ENCODE assay signal across 1 cellular context in the genomic region with DNA sequence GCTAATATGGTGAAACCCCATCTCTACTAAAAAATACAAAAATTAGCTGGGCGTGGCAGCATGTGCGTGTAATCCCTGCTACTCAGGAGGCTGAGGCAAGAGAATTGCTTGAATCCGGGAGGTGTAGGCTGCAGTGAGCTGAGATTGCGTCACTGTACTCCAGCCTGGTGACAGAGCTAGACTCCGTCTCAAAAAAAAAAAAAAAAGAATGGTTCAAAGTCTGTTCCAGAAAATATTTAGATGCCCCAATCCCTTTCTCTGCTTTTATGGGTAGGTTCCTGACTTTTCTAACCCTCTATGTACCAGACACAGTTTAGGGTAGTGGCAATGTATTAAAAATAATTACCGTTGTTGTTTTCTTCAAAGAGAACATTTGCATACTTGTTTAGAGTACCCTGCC.
A peak's percentile ranks its signal among the peaks of the same experiment; 100 is the strongest.
TF ChIP-seq lines count a peak whose summit lies in the region.

No MANE protein-coding gene starts in this region.

TF ChIP-seq in HepG2, 621 proteins besides CTCF, POLR2A, EP300 and RAD21 (continued from another document and continues in another):
- TF ChIP-seq, protein P1, sequence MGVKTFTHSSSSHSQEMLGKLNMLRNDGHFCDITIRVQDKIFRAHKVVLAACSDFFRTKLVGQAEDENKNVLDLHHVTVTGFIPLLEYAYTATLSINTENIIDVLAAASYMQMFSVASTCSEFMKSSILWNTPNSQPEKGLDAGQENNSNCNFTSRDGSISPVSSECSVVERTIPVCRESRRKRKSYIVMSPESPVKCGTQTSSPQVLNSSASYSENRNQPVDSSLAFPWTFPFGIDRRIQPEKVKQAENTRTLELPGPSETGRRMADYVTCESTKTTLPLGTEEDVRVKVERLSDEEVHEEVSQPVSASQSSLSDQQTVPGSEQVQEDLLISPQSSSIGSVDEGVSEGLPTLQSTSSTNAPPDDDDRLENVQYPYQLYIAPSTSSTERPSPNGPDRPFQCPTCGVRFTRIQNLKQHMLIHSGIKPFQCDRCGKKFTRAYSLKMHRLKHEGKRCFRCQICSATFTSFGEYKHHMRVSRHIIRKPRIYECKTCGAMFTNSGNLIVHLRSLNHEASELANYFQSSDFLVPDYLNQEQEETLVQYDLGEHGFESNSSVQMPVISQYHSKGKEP (CRISPR knock-in tag; IDR thresholded peaks at IDR 0.05): 0 out of 2 replicates have a peak, but pooled peaks have one; percentile 24
- TF ChIP-seq ZNF205 (CRISPR knock-in tag; IDR thresholded peaks at IDR 0.05) (no peak), KDM1A (CRISPR knock-in tag; IDR thresholded peaks at IDR 0.05) (no peak; the same call in 1 of the 2 replicates), SNAI1 (CRISPR knock-in tag; IDR thresholded peaks at IDR 0.05; ENCODE audit: borderline replicate concordance) (no peak), MEIS2 (CRISPR knock-in tag; IDR thresholded peaks at IDR 0.05) (no peak), MTF1 (CRISPR knock-in tag; IDR thresholded peaks at IDR 0.05) (no peak), ZNF775 (CRISPR knock-in tag; IDR thresholded peaks at IDR 0.05; ENCODE audit: borderline replicate concordance) (no peak), ELF1 (CRISPR knock-in tag; IDR thresholded peaks at IDR 0.05) (no peak), ZNF891 (CRISPR knock-in tag; IDR thresholded peaks at IDR 0.05) (no peak), MLLT10 (CRISPR knock-in tag; IDR thresholded peaks at IDR 0.05) (no peak), FOSL2 (CRISPR knock-in tag; IDR thresholded peaks at IDR 0.05) (peak; percentile 63), CBX5 (CRISPR knock-in tag; IDR thresholded peaks at IDR 0.05; ENCODE audit: borderline replicate concordance) (no peak; the same call in 1 of the 2 replicates), BORCS8-MEF2B (CRISPR knock-in tag; IDR thresholded peaks at IDR 0.05) (no peak), XRCC5 (optimal IDR thresholded peaks at IDR 0.05; ENCODE audit: low read length) (no peak), RFXANK (CRISPR knock-in tag; IDR thresholded peaks at IDR 0.05) (no peak), TBP (CRISPR knock-in tag; IDR thresholded peaks at IDR 0.05) (no peak), ZNF747 (CRISPR knock-in tag; IDR thresholded peaks at IDR 0.05; ENCODE audit: borderline replicate concordance) (no peak), ZMYM2 (CRISPR knock-in tag; IDR thresholded peaks at IDR 0.05) (0 out of 2 replicates have a peak, but pooled peaks have one; percentile 40), HNRNPH1 (optimal IDR thresholded peaks at IDR 0.05; ENCODE audit: low read depth, low read length) (no peak), ZNF24 (IDR thresholded peaks at IDR 0.05) (no peak), ZNF614 (CRISPR knock-in tag; IDR thresholded peaks at IDR 0.05; ENCODE audit: borderline replicate concordance) (0 out of 2 replicates have a peak, but pooled peaks have one; percentile 48), ZNF274 (CRISPR knock-in tag; IDR thresholded peaks at IDR 0.05) (no peak), NCOA5 (CRISPR knock-in tag; IDR thresholded peaks at IDR 0.05) (no peak), KAT7 (CRISPR knock-in tag; IDR thresholded peaks at IDR 0.05; ENCODE audit: borderline replicate concordance) (0 out of 2 replicates have a peak, but pooled peaks have one; percentile 37), ZNF317 (CRISPR knock-in tag; IDR thresholded peaks at IDR 0.05) (peak; percentile 68), HIVEP1 (CRISPR knock-in tag; IDR thresholded peaks at IDR 0.05) (no peak), KAT8 (CRISPR knock-in tag; IDR thresholded peaks at IDR 0.05) (no peak), ZNF343 (CRISPR knock-in tag; IDR thresholded peaks at IDR 0.05) (no peak), ZFX (CRISPR knock-in tag; IDR thresholded peaks at IDR 0.05; ENCODE audit: low read depth) (no peak), ATF7 (IDR thresholded peaks at IDR 0.05) (peak; percentile 67; the same call in 1 of the 2 replicates), ATF7 (CRISPR knock-in tag; IDR thresholded peaks at IDR 0.05) (no peak), ZNF570 (CRISPR knock-in tag; IDR thresholded peaks at IDR 0.05; ENCODE audit: borderline replicate concordance) (no peak)
- TF ChIP-seq, protein P2, sequence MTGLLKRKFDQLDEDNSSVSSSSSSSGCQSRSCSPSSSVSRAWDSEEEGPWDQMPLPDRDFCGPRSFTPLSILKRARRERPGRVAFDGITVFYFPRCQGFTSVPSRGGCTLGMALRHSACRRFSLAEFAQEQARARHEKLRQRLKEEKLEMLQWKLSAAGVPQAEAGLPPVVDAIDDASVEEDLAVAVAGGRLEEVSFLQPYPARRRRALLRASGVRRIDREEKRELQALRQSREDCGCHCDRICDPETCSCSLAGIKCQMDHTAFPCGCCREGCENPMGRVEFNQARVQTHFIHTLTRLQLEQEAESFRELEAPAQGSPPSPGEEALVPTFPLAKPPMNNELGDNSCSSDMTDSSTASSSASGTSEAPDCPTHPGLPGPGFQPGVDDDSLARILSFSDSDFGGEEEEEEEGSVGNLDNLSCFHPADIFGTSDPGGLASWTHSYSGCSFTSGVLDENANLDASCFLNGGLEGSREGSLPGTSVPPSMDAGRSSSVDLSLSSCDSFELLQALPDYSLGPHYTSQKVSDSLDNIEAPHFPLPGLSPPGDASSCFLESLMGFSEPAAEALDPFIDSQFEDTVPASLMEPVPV (CRISPR knock-in tag; IDR thresholded peaks at IDR 0.05): no peak
- TF ChIP-seq, protein P3, sequence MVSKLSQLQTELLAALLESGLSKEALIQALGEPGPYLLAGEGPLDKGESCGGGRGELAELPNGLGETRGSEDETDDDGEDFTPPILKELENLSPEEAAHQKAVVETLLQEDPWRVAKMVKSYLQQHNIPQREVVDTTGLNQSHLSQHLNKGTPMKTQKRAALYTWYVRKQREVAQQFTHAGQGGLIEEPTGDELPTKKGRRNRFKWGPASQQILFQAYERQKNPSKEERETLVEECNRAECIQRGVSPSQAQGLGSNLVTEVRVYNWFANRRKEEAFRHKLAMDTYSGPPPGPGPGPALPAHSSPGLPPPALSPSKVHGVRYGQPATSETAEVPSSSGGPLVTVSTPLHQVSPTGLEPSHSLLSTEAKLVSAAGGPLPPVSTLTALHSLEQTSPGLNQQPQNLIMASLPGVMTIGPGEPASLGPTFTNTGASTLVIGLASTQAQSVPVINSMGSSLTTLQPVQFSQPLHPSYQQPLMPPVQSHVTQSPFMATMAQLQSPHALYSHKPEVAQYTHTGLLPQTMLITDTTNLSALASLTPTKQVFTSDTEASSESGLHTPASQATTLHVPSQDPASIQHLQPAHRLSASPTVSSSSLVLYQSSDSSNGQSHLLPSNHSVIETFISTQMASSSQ (IDR thresholded peaks at IDR 0.05; ENCODE audit: low read depth): 0 out of 2 replicates have a peak, but pooled peaks have one; percentile 47
- TF ChIP-seq, protein P3 (CRISPR knock-in tag; IDR thresholded peaks at IDR 0.05; ENCODE audit: borderline replicate concordance): no peak
- TF ChIP-seq, protein P4, sequence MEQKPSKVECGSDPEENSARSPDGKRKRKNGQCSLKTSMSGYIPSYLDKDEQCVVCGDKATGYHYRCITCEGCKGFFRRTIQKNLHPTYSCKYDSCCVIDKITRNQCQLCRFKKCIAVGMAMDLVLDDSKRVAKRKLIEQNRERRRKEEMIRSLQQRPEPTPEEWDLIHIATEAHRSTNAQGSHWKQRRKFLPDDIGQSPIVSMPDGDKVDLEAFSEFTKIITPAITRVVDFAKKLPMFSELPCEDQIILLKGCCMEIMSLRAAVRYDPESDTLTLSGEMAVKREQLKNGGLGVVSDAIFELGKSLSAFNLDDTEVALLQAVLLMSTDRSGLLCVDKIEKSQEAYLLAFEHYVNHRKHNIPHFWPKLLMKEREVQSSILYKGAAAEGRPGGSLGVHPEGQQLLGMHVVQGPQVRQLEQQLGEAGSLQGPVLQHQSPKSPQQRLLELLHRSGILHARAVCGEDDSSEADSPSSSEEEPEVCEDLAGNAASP (CRISPR knock-in tag; IDR thresholded peaks at IDR 0.05; ENCODE audit: borderline replicate concordance): no peak
- TF ChIP-seq, protein P5, sequence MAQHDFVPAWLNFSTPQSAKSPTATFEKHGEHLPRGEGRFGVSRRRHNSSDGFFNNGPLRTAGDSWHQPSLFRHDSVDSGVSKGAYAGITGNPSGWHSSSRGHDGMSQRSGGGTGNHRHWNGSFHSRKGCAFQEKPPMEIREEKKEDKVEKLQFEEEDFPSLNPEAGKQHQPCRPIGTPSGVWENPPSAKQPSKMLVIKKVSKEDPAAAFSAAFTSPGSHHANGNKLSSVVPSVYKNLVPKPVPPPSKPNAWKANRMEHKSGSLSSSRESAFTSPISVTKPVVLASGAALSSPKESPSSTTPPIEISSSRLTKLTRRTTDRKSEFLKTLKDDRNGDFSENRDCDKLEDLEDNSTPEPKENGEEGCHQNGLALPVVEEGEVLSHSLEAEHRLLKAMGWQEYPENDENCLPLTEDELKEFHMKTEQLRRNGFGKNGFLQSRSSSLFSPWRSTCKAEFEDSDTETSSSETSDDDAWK (CRISPR knock-in tag; IDR thresholded peaks at IDR 0.05): no peak
- TF ChIP-seq, protein P6, sequence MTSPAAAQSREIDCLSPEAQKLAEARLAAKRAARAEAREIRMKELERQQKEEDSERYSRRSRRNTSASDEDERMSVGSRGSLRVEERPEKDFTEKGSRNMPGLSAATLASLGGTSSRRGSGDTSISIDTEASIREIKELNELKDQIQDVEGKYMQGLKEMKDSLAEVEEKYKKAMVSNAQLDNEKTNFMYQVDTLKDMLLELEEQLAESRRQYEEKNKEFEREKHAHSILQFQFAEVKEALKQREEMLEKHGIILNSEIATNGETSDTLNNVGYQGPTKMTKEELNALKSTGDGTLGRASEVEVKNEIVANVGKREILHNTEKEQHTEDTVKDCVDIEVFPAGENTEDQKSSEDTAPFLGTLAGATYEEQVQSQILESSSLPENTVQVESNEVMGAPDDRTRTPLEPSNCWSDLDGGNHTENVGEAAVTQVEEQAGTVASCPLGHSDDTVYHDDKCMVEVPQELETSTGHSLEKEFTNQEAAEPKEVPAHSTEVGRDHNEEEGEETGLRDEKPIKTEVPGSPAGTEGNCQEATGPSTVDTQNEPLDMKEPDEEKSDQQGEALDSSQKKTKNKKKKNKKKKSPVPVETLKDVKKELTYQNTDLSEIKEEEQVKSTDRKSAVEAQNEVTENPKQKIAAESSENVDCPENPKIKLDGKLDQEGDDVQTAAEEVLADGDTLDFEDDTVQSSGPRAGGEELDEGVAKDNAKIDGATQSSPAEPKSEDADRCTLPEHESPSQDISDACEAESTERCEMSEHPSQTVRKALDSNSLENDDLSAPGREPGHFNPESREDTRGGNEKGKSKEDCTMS (CRISPR knock-in tag; conservative IDR thresholded peaks at IDR 0.05): no peak
- TF ChIP-seq, protein P7, sequence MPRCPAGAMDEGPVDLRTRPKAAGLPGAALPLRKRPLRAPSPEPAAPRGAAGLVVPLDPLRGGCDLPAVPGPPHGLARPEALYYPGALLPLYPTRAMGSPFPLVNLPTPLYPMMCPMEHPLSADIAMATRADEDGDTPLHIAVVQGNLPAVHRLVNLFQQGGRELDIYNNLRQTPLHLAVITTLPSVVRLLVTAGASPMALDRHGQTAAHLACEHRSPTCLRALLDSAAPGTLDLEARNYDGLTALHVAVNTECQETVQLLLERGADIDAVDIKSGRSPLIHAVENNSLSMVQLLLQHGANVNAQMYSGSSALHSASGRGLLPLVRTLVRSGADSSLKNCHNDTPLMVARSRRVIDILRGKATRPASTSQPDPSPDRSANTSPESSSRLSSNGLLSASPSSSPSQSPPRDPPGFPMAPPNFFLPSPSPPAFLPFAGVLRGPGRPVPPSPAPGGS (CRISPR knock-in tag; IDR thresholded peaks at IDR 0.05): no peak
- TF ChIP-seq, protein P8, sequence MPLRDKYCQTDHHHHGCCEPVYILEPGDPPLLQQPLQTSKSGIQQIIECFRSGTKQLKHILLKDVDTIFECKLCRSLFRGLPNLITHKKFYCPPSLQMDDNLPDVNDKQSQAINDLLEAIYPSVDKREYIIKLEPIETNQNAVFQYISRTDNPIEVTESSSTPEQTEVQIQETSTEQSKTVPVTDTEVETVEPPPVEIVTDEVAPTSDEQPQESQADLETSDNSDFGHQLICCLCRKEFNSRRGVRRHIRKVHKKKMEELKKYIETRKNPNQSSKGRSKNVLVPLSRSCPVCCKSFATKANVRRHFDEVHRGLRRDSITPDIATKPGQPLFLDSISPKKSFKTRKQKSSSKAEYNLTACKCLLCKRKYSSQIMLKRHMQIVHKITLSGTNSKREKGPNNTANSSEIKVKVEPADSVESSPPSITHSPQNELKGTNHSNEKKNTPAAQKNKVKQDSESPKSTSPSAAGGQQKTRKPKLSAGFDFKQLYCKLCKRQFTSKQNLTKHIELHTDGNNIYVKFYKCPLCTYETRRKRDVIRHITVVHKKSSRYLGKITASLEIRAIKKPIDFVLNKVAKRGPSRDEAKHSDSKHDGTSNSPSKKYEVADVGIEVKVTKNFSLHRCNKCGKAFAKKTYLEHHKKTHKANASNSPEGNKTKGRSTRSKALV (CRISPR knock-in tag; IDR thresholded peaks at IDR 0.05): 0 out of 2 replicates have a peak, but pooled peaks have one; percentile 27
- TF ChIP-seq, protein P9, sequence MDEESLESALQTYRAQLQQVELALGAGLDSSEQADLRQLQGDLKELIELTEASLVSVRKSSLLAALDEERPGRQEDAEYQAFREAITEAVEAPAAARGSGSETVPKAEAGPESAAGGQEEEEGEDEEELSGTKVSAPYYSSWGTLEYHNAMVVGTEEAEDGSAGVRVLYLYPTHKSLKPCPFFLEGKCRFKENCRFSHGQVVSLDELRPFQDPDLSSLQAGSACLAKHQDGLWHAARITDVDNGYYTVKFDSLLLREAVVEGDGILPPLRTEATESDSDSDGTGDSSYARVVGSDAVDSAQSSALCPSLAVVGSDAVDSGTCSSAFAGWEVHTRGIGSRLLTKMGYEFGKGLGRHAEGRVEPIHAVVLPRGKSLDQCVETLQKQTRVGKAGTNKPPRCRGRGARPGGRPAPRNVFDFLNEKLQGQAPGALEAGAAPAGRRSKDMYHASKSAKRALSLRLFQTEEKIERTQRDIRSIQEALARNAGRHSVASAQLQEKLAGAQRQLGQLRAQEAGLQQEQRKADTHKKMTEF (CRISPR knock-in tag; IDR thresholded peaks at IDR 0.05): peak; percentile 52; the same call in 1 of the 2 replicates
- TF ChIP-seq, protein P10, sequence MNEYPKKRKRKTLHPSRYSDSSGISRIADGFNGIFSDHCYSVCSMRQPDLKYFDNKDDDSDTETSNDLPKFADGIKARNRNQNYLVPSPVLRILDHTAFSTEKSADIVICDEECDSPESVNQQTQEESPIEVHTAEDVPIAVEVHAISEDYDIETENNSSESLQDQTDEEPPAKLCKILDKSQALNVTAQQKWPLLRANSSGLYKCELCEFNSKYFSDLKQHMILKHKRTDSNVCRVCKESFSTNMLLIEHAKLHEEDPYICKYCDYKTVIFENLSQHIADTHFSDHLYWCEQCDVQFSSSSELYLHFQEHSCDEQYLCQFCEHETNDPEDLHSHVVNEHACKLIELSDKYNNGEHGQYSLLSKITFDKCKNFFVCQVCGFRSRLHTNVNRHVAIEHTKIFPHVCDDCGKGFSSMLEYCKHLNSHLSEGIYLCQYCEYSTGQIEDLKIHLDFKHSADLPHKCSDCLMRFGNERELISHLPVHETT (CRISPR knock-in tag; conservative IDR thresholded peaks at IDR 0.05): no peak
